Comparison of ENCODE assay signal across 1 cellular context in the genomic region with DNA sequence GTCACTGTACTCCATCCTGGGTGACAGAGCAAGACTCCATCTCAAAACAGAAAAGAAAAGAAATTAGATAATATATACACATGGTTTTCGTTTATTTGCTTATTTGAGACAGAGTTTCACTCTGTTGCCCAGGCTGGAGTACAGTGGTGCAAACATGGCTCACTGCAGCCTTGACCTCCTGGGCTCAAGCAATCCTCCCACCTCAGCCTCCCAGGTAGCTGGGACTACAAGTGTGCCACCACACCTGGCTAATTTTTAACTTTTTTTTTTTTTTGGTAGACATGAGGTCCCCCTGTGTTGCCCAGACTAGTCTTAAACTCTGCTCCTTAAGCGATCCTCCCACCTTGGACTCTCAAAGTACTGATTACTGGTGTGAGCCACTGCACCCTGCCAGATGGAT. TPM values are rescaled to one million over a fixed set of nuclear protein-coding genes. Genes with fewer than 3 reads are reported as not detected.
"Had no signal": no experiment of that assay in that cellular context is flagged by ENCODE, and none has a peak within 500 bp of the region (broad histone marks: within the 10 kb centered on the region; RNA-seq: fewer than 3 reads in every experiment).

No MANE protein-coding gene starts in this region.

RNA-seq across cellular contexts. Expression of gene MIPOL1, which starts 11.9 kb away (rescaled TPM):
- total RNA-seq: GM12878 had no signal
